8 cellular contexts compared by ENCODE assay signal in the genomic region with DNA sequence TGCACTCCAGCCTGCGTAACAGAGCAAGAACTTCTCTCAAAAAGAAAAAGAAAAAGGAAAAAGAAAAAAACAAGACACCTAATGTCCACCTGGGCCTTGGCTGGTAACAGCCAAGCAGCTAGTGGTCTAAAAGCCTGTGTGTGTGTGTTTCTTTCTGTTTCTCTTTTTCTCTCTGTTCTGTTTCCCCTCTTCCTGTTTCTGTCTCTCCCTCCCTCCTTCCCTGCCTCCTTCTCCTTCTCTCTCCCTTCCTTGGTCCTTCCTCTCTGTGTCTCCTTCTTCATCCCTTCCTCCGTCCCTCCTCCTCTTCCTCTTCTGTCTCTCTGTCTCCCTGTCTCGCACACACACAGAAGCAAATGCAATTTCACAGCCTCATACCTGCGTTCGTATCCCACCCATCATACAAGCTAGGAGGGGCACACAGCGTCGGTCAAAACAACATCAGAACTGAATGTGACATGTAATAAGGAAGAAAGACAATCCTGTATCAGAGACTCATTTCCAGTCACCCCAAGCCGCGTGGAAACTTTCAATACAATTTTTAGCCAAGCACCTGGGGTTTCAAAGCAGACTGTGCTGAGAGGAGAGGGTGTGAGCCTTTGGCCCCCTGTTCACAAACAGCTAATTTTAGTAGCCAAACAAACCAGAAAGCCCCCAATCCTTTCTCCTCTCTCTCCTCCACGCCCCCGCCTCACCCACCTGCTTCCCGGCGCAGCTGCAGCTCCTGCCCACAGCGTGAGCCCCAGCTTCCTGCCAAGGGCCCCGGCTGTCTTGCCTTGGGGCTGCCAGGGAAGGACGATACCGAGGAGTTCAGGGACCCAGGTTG.
DNase-seq lines count a peak whose midpoint lies in the region; ATAC-seq and TF ChIP-seq lines count a peak whose summit lies in the region.

No MANE protein-coding gene starts in this region.

- no peaks in the 10 kb centered on the region for H3K9me3 Mint-ChIP-seq in activated naive CD4-positive, alpha-beta T cell treated with anti-CD3 and anti-CD28 coated beads, Interleukin-2, amount 10 ng/mL, durations not matched to agents 7 days and 5 days
- H3K9me3 Mint-ChIP-seq in stimulated activated effector memory CD8-positive, alpha-beta T cell treated with anti-CD3 and anti-CD28 coated beads, Interleukin-12 subunit alpha, Interleukin-12 subunit beta, amount 100 ng/mL, for 72 hours: no peaks in the 10 kb centered on the region

- H3K27ac Mint-ChIP-seq in activated naive CD4-positive, alpha-beta T cell treated with anti-CD3 and anti-CD28 coated beads, Interleukin-2, amount 10 ng/mL, durations not matched to agents 7 days and 5 days: peak overlapping the region; percentile 79
- H3K27ac Mint-ChIP-seq in stimulated activated effector memory CD8-positive, alpha-beta T cell treated with anti-CD3 and anti-CD28 coated beads, Interleukin-12 subunit alpha, Interleukin-12 subunit beta, amount 100 ng/mL, for 72 hours: peak overlapping the region; percentile 92

- no peaks in the 10 kb centered on the region for H3K36me3 Mint-ChIP-seq in activated naive CD4-positive, alpha-beta T cell treated with anti-CD3 and anti-CD28 coated beads, Interleukin-2, amount 10 ng/mL, durations not matched to agents 7 days and 5 days
- peaks cover 11% of the 10 kb centered on the region for H3K36me3 Mint-ChIP-seq in stimulated activated effector memory CD8-positive, alpha-beta T cell treated with anti-CD3 and anti-CD28 coated beads, Interleukin-12 subunit alpha, Interleukin-12 subunit beta, amount 100 ng/mL, for 72 hours

- DNase-seq in GM13977 (ENCODE audit: low spot score) (peak; percentile 76), NCI-H1092 (lab: John Stamatoyannopoulos, UW) (peak; percentile 44), coronary artery (ENCODE audit: low spot score) (no peak), LoVo (ENCODE audit: low spot score) (no peak), hypothalamus (lab: John Stamatoyannopoulos, UW) (no peak)
- DNase-seq in activated naive CD4-positive, alpha-beta T cell treated with anti-CD3 and anti-CD28 coated beads, Interleukin-2, amount 10 ng/mL, durations not matched to agents 7 days and 5 days: peak; percentile 67
- peak; percentile 33 to 83 for DNase-seq in stimulated activated effector memory CD8-positive, alpha-beta T cell treated with anti-CD3 and anti-CD28 coated beads, Interleukin-12 subunit alpha, Interleukin-12 subunit beta, amount 100 ng/mL, for 72 hours (ENCODE audit: low spot score in 2 of 2)

- ATAC-seq in GM21786 (IDR thresholded peaks at IDR 0.05; ENCODE audit: unreplicated experiment): peak; percentile 72
- peak; percentile 82 for ATAC-seq in stimulated activated effector memory CD8-positive, alpha-beta T cell treated with anti-CD3 and anti-CD28 coated beads, Interleukin-12 subunit alpha, Interleukin-12 subunit beta, amount 100 ng/mL, for 72 hours

- CTCF ChIA-PET in activated naive CD4-positive, alpha-beta T cell treated with anti-CD3 and anti-CD28 coated beads, Interleukin-2, amount 10 ng/mL, durations not matched to agents 7 days and 5 days (lab: Charles Lee): interaction anchor here (0.5 to 1.9 kb wide), 10 partner anchors 10 to 408 kb away, joined by 3 to 8 read pairs (median 4); no protein-coding TSS in a partner anchor

- no peak overlapping the region for H3K4me3 ChIP-seq in coronary artery

- in situ Hi-C loops in GM13977 (cut with MboI; ENCODE audit: low pct_unique_long_range_greater_than_20kb, low sequenced_read_pairs, unreplicated experiment): no loop called here

- peak overlapping the region; percentile 66 for H3K4me3 Mint-ChIP-seq in activated naive CD4-positive, alpha-beta T cell treated with anti-CD3 and anti-CD28 coated beads, Interleukin-2, amount 10 ng/mL, durations not matched to agents 7 days and 5 days
- H3K4me3 Mint-ChIP-seq in stimulated activated effector memory CD8-positive, alpha-beta T cell treated with anti-CD3 and anti-CD28 coated beads, Interleukin-12 subunit alpha, Interleukin-12 subunit beta, amount 100 ng/mL, for 72 hours: peak overlapping the region; percentile 76

- peaks cover 27% of the 10 kb centered on the region for H3K4me1 Mint-ChIP-seq in activated naive CD4-positive, alpha-beta T cell treated with anti-CD3 and anti-CD28 coated beads, Interleukin-2, amount 10 ng/mL, durations not matched to agents 7 days and 5 days
- H3K4me1 Mint-ChIP-seq in stimulated activated effector memory CD8-positive, alpha-beta T cell treated with anti-CD3 and anti-CD28 coated beads, Interleukin-12 subunit alpha, Interleukin-12 subunit beta, amount 100 ng/mL, for 72 hours: peaks cover 32% of the 10 kb centered on the region

- H3K27ac ChIP-seq in coronary artery: no peak overlapping the region

- peaks cover 3% of the 10 kb centered on the region for H3K27me3 Mint-ChIP-seq in activated naive CD4-positive, alpha-beta T cell treated with anti-CD3 and anti-CD28 coated beads, Interleukin-2, amount 10 ng/mL, durations not matched to agents 7 days and 5 days

- TF ChIP-seq CTCF in GM13977 (IDR thresholded peaks at IDR 0.05; ENCODE audit: extremely low read depth, insufficient read depth, missing control alignments): no peak
- TF ChIP-seq CTCF in coronary artery (IDR thresholded peaks at IDR 0.05): no peak

Comparison
In these comparisons a context has a peak if more than half of its experiments do, and no peak if none do; other contexts are left out.
1. DNase-seq: peak in GM13977 (single experiment), NCI-H1092 (single experiment), activated naive CD4-positive, alpha-beta T cell treated with anti-CD3 and anti-CD28 coated beads, Interleukin-2, amount 10 ng/mL, durations not matched to agents 7 days and 5 days (single experiment) and stimulated activated effector memory CD8-positive, alpha-beta T cell treated with anti-CD3 and anti-CD28 coated beads, Interleukin-12 subunit alpha, Interleukin-12 subunit beta, amount 100 ng/mL, for 72 hours (2 of 2); none in coronary artery (single experiment), LoVo (single experiment) and hypothalamus (0 of 51).